In the genomic region with DNA sequence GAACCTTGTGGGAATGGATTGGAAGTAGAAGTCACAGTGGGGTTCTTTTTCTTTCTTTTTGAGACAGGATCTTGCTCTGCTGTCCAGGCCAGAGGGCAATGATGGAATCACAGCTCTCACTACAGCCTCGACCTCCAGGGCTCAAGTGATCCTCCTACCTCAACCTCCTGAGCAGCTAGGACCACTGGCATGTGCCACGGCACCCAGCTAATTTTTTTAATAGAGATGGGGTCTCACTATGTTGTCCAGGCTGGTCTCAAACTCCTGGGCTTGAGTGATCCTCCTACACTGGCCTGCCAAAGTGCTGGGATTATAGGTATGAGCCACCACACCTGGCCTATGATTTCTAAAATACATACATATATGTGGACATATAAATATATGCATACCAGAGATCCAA, we compare ENCODE assay signal across 1 cellular context.
TF ChIP-seq lines count a peak whose summit lies in the region.

No MANE protein-coding gene starts in this region.

TF ChIP-seq in HepG2, 621 proteins besides CTCF, POLR2A, EP300 and RAD21:
- TF ChIP-seq ZNF121 (CRISPR knock-in tag; IDR thresholded peaks at IDR 0.05): peak; percentile 66
- no peak for TF ChIP-seq SP5 (CRISPR knock-in tag; IDR thresholded peaks at IDR 0.05; ENCODE audit: borderline replicate concordance, low read depth)
- no peak for TF ChIP-seq ZNF296 (CRISPR knock-in tag; conservative IDR thresholded peaks at IDR 0.05)
